In the genomic region with DNA sequence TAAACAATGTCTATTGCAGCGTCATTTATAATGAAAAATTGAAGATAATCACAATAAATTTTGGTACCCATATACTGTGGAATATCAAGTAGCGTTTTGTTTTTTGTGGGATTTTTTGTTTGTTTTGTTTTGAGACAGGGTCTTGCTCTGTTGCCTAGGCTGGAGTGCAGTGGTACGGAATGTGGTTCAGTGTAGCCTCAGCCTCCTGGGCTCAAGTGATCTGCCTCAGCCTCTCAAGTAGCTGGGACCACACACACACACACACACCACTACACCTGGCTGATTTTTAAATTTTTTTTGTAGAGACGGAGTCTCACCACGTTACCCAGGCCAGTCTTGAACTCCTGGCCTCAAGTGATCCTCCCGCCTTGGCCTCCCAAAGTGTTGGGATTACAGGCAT, we compare ENCODE assay signal across 19 cellular contexts.
"Had no signal": no experiment of that assay in that cellular context is flagged by ENCODE, and none has a peak within 500 bp of the region (broad histone marks: within the 10 kb centered on the region; RNA-seq: fewer than 3 reads in every experiment).

No MANE protein-coding gene starts in this region.

- H3K27ac Mint-ChIP-seq: mesothelial cell of epicardium had no signal

- H3K9me3 ChIP-seq: esophagus squamous epithelium, gastrocnemius medialis, heart left ventricle, left lung, lower lobe of right lung, mucosa of descending colon had no signal

- DNase-seq: dermis blood vessel endothelial cell; dorsolateral prefrontal cortex; effector CD4-positive, alpha-beta T cell; effector memory CD4-positive, alpha-beta T cell; esophagus squamous epithelium; foreskin fibroblast; foreskin melanocyte; gastrocnemius medialis; heart left ventricle; hypothalamus; immature natural killer cell; left cardiac atrium; left lung; left ventricle myocardium superior; lower lobe of right lung; mesenchymal stem cell; mucosa of descending colon; naive B cell had no signal

- ATAC-seq: gastrocnemius medialis, heart left ventricle, left cardiac atrium, left lung, left ventricle myocardium superior, lower lobe of right lung, mucosa of descending colon had no signal

- H3K4me3 Mint-ChIP-seq: immature natural killer cell, mesothelial cell of epicardium, naive B cell had no signal

- H3K27me3 Mint-ChIP-seq: naive B cell had no signal
